In genomic region chr11:1521382-1522080, GRCh38 we compare ENCODE assay signal across 10 cellular contexts.
A peak's percentile ranks its signal among the peaks of the same experiment; 100 is the strongest.
DNase-seq lines count a peak whose midpoint lies in the region; ATAC-seq lines count a peak whose summit lies in the region.
"Had no signal": no experiment of that assay in that cellular context is flagged by ENCODE, and none has a peak within 500 bp of the region (broad histone marks: within the 10 kb centered on the region; RNA-seq: fewer than 3 reads in every experiment).

No MANE protein-coding gene starts in this region.

- no peaks in the 10 kb centered on the region for H3K27me3 Mint-ChIP-seq in stimulated activated naive CD8-positive, alpha-beta T cell treated with anti-CD3 and anti-CD28 coated beads, Interleukin-15, amount 100 ng/mL, for 72 hours
- H3K27me3 Mint-ChIP-seq in activated naive CD4-positive, alpha-beta T cell treated with anti-CD3 and anti-CD28 coated beads, Interleukin-2, amount 10 ng/mL, durations not matched to agents 7 days and 5 days = no peaks in the 10 kb centered on the region
- no peaks in the 10 kb centered on the region for H3K27me3 Mint-ChIP-seq in T-helper 2 cell treated with Interferon-gamma antibody and Interleukin-4, amounts not matched to agents 5 μg/mL and 100 μg/mL, for 36 hours (ENCODE audit: low read depth)

- H3K9me3 Mint-ChIP-seq in stimulated activated naive CD8-positive, alpha-beta T cell treated with anti-CD3 and anti-CD28 coated beads, Interleukin-15, amount 100 ng/mL, for 72 hours = no peaks in the 10 kb centered on the region
- H3K9me3 Mint-ChIP-seq in activated naive CD4-positive, alpha-beta T cell treated with anti-CD3 and anti-CD28 coated beads, Interleukin-2, amount 10 ng/mL, durations not matched to agents 7 days and 5 days = no peaks in the 10 kb centered on the region
- H3K9me3 Mint-ChIP-seq in T-helper 2 cell treated with Interferon-gamma antibody and Interleukin-4, amounts not matched to agents 5 μg/mL and 100 μg/mL, for 36 hours = no peaks in the 10 kb centered on the region

- H3K4me1 Mint-ChIP-seq in stimulated activated naive CD8-positive, alpha-beta T cell treated with anti-CD3 and anti-CD28 coated beads, Interleukin-15, amount 100 ng/mL, for 72 hours = peaks cover 63% of the 10 kb centered on the region
- H3K4me1 Mint-ChIP-seq in activated naive CD4-positive, alpha-beta T cell treated with anti-CD3 and anti-CD28 coated beads, Interleukin-2, amount 10 ng/mL, durations not matched to agents 7 days and 5 days = peaks cover 2% of the 10 kb centered on the region
- no peaks in the 10 kb centered on the region for H3K4me1 Mint-ChIP-seq in T-helper 2 cell treated with Interferon-gamma antibody and Interleukin-4, amounts not matched to agents 5 μg/mL and 100 μg/mL, for 36 hours (ENCODE audit: low read depth)

- peak overlapping the region in 1 of 2 donors; percentile 31 for H3K27ac Mint-ChIP-seq in stimulated activated naive CD8-positive, alpha-beta T cell treated with anti-CD3 and anti-CD28 coated beads, Interleukin-15, amount 100 ng/mL, for 72 hours
- no peak overlapping the region for H3K27ac Mint-ChIP-seq in activated naive CD4-positive, alpha-beta T cell treated with anti-CD3 and anti-CD28 coated beads, Interleukin-2, amount 10 ng/mL, durations not matched to agents 7 days and 5 days
- no peak overlapping the region for H3K27ac Mint-ChIP-seq in T-helper 2 cell treated with Interferon-gamma antibody and Interleukin-4, amounts not matched to agents 5 μg/mL and 100 μg/mL, for 36 hours

- no peaks in the 10 kb centered on the region for H3K36me3 Mint-ChIP-seq in activated naive CD4-positive, alpha-beta T cell treated with anti-CD3 and anti-CD28 coated beads, Interleukin-2, amount 10 ng/mL, durations not matched to agents 7 days and 5 days
- H3K36me3 Mint-ChIP-seq in T-helper 2 cell treated with Interferon-gamma antibody and Interleukin-4, amounts not matched to agents 5 μg/mL and 100 μg/mL, for 36 hours (ENCODE audit: low read depth) = no peaks in the 10 kb centered on the region

- CTCF ChIA-PET in activated naive CD4-positive, alpha-beta T cell treated with anti-CD3 and anti-CD28 coated beads, Interleukin-2, amount 10 ng/mL, durations not matched to agents 7 days and 5 days (lab: Charles Lee) = no interaction called here

- ATAC-seq in stimulated activated naive CD8-positive, alpha-beta T cell treated with anti-CD3 and anti-CD28 coated beads, Interleukin-15, Interleukin-2, amounts not matched to agents 100 U/mL and 50 U/mL, for 24 hours = no peak
- no peak for ATAC-seq in stimulated activated naive CD8-positive, alpha-beta T cell treated with anti-CD3 and anti-CD28 coated beads, Interleukin-15, amount 100 ng/mL, for 72 hours
- ATAC-seq in HG02623 (IDR thresholded peaks at IDR 0.05; ENCODE audit: unreplicated experiment) = peak; percentile 72
- ATAC-seq in HG03575 (IDR thresholded peaks at IDR 0.05; ENCODE audit: extremely low read depth, insufficient number of reproducible peaks, low FRiP score, unreplicated experiment) = peak; percentile 70

- peak overlapping the region in 1 of 2 donors; percentile 15 for H3K4me3 Mint-ChIP-seq in stimulated activated naive CD8-positive, alpha-beta T cell treated with anti-CD3 and anti-CD28 coated beads, Interleukin-15, amount 100 ng/mL, for 72 hours
- H3K4me3 Mint-ChIP-seq in activated naive CD4-positive, alpha-beta T cell treated with anti-CD3 and anti-CD28 coated beads, Interleukin-2, amount 10 ng/mL, durations not matched to agents 7 days and 5 days = no peak overlapping the region
- H3K4me3 Mint-ChIP-seq in T-helper 2 cell treated with Interferon-gamma antibody and Interleukin-4, amounts not matched to agents 5 μg/mL and 100 μg/mL, for 36 hours = no peak overlapping the region

- peak; percentile 34 for DNase-seq in stimulated activated naive CD8-positive, alpha-beta T cell treated with anti-CD3 and anti-CD28 coated beads, Interleukin-15, Interleukin-2, amounts not matched to agents 100 U/mL and 50 U/mL, for 24 hours
- DNase-seq in stimulated activated naive CD8-positive, alpha-beta T cell treated with anti-CD3 and anti-CD28 coated beads, Interleukin-15, amount 100 ng/mL, for 72 hours = no peak
- DNase-seq in NOMO-1 treated with DMSO at 0.1 percent for 48 hours (lab: John Stamatoyannopoulos, UW; ENCODE audit: unreplicated experiment) (no peak), T-helper 9 cell (no peak)
- no peak for DNase-seq in activated naive CD4-positive, alpha-beta T cell treated with anti-CD3 and anti-CD28 coated beads, Interleukin-2, amount 10 ng/mL, durations not matched to agents 7 days and 5 days
- DNase-seq in T-helper 2 cell treated with Interferon-gamma antibody and Interleukin-4, amounts not matched to agents 5 μg/mL and 100 μg/mL, for 36 hours (ENCODE audit: low spot score) = no peak
- DNase-seq: NCI-H345; stimulated activated CD4-positive, alpha-beta T cell treated with anti-CD3 and anti-CD28 coated beads, Interleukin-1b, Interleukin-23, amount 100 ng/mL, for 48 hours had no signal

Comparison
In these comparisons a context has a peak if more than half of its experiments do, and no peak if none do; other contexts are left out.
1. ATAC-seq: peak in HG02623 (single experiment) and HG03575 (single experiment); none in stimulated activated naive CD8-positive, alpha-beta T cell treated with anti-CD3 and anti-CD28 coated beads, Interleukin-15, Interleukin-2, amounts not matched to agents 100 U/mL and 50 U/mL, for 24 hours (single experiment) and stimulated activated naive CD8-positive, alpha-beta T cell treated with anti-CD3 and anti-CD28 coated beads, Interleukin-15, amount 100 ng/mL, for 72 hours (single experiment).